ENCODE assay signal across 18 cellular contexts in the genomic region with DNA sequence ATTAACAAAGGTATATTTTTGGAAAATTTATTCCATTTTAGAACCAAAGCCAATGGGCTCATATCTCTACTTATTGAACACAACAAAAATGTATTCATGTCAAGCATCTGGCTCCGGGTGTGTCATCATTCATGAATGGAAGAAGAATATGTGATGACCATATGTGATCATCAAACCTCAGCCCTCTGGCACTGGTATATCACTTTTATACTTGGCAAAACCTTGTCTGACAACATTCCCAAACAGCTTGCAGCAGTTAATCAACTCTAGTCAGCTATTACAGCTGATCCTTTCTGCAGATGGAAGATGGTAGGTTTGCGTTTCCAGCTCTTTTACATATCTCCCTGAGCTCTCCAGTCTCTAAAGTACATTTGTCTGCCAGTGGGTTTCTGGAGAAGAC.
DNase-seq lines count a peak whose midpoint lies in the region; ATAC-seq and TF ChIP-seq lines count a peak whose summit lies in the region.
"Had no signal": no experiment of that assay in that cellular context is flagged by ENCODE, and none has a peak within 500 bp of the region (broad histone marks: within the 10 kb centered on the region; RNA-seq: fewer than 3 reads in every experiment).

No MANE protein-coding gene starts in this region.

- ATAC-seq in GM21825 (IDR thresholded peaks at IDR 0.05; ENCODE audit: unreplicated experiment) (no peak), HG03196 (IDR thresholded peaks at IDR 0.05; ENCODE audit: unreplicated experiment) (no peak), HG03354 (IDR thresholded peaks at IDR 0.05; ENCODE audit: poor library complexity, severe bottlenecking, unreplicated experiment) (no peak)

- no peak overlapping the region for H3K4me3 ChIP-seq in fibroblast of mammary gland (ENCODE audit: control insufficient read depth, low read depth, low read length)
- H3K4me3 ChIP-seq: SJCRH30 had no signal

- no peak for TF ChIP-seq CTCF in fibroblast of mammary gland (conservative IDR thresholded peaks at IDR 0.05; ENCODE audit: control insufficient read depth, insufficient read depth, low read depth, low read length)

- DNase-seq in AG20443 (ENCODE audit: low spot score): peak; percentile 14
- DNase-seq in GM04504 (ENCODE audit: low read depth): peak; percentile 24
- peak; percentile 90 to 98 for DNase-seq in NCI-H524 (lab: John Stamatoyannopoulos, UW)
- peak; percentile 71 for DNase-seq in fibroblast of mammary gland (ENCODE audit: low read depth)
- no peak for DNase-seq in dedifferentiated amniotic fluid mesenchymal stem cell (ENCODE audit: extremely low spot score)
- DNase-seq: AML-193, Caco-2, DMS79, GF-D8, H9, NCI-H1092, NCI-H2029, NCI-H2171 treated with DMSO at 0.1 percent for 48 hours, NCI-H510A treated with DMSO at 0.1 percent for 48 hours, SJCRH30 had no signal
